13 cellular contexts compared by ENCODE assay signal in genomic region chr12:13591488-13591887, GRCh38.
DNase-seq lines count a peak whose midpoint lies in the region; ATAC-seq, FAIRE-seq and TF ChIP-seq lines count a peak whose summit lies in the region.
"Had no signal": no experiment of that assay in that cellular context is flagged by ENCODE, and none has a peak within 500 bp of the region (broad histone marks: within the 10 kb centered on the region; RNA-seq: fewer than 3 reads in every experiment).

No MANE protein-coding gene starts in this region.

- CTCF ChIA-PET in GM12878 (lab: Yijun Ruan, JAX) = interaction anchor here (0.7 to 6.7 kb wide), 11 partner anchors 12 to 576 kb away, joined by 3 to 71 read pairs (median 4); no protein-coding TSS in a partner anchor

- TF ChIP-seq RAD21 in Ishikawa (IDR thresholded peaks at IDR 0.05; ENCODE audit: low read depth) (no peak), GM12878 (IDR thresholded peaks at IDR 0.05; ENCODE audit: insufficient read depth, low read depth, low read length) (no peak)

- H2AFZ ChIP-seq in GM12878 (ENCODE audit: control insufficient read depth, low read depth, low read length) = no peak overlapping the region
- H2AFZ ChIP-seq in smooth muscle cell (ENCODE audit: low read depth) = no peak overlapping the region
- H2AFZ ChIP-seq: GM23248 had no signal

- H3K4me3 ChIP-seq in GM12878 (no peak overlapping the region), smooth muscle cell (no peak overlapping the region)
- H3K4me3 ChIP-seq: A549, GM23248 had no signal

- RAD21 ChIA-PET in GM12878 (lab: Charles Lee; ENCODE audit: unreplicated experiment) = interaction anchor here (0.7 to 5.3 kb wide), 12 partner anchors 9 to 229 kb away, joined by 3 to 72 read pairs (median 4); no protein-coding TSS in a partner anchor

- no peaks in the 10 kb centered on the region for H3K36me3 ChIP-seq in GM12878 (ENCODE audit: control insufficient read depth in 2 of 2, insufficient read depth in 2 of 2, low read length in 1 of 2)
- no peaks in the 10 kb centered on the region for H3K36me3 ChIP-seq in smooth muscle cell (ENCODE audit: low read depth)

- no TSS peak for BruUV-seq in GM12878 (replicated peaks; lab: Mats Ljungman, UMichigan)

- peaks cover 0 to 2% of the 10 kb centered on the region in 2 experiments; a peak in 1 of 4 replicates for H3K27me3 ChIP-seq in GM12878 (replicated peaks in 1 of 2; ENCODE audit: control insufficient read depth in 2 of 2, insufficient read depth in 2 of 2, low read length in 1 of 2)
- no peaks in the 10 kb centered on the region for H3K27me3 ChIP-seq in smooth muscle cell (ENCODE audit: low read depth)

- no peak for TF ChIP-seq EP300 in Ishikawa (IDR thresholded peaks at IDR 0.05; ENCODE audit: borderline replicate concordance)
- TF ChIP-seq EP300 in GM12878 (IDR thresholded peaks at IDR 0.05; ENCODE audit: borderline replicate concordance in 1 of 2, control insufficient read depth in 1 of 2, low read depth in 2 of 2, low read length in 2 of 2) = no peak

- no peak for FAIRE-seq in GM12878 (lab: Jason Lieb, UNC)
- FAIRE-seq: A549, GM18507, H54 had no signal

- no peak for TF ChIP-seq POLR2A in GM12878 (IDR thresholded peaks at IDR 0.05; ENCODE audit: low read depth, low read length)

- H4K20me1 ChIP-seq in GM12878 (ENCODE audit: control insufficient read depth, insufficient read depth) = no peaks in the 10 kb centered on the region
- no peaks in the 10 kb centered on the region for H4K20me1 ChIP-seq in smooth muscle cell (ENCODE audit: low read depth)

- intact Hi-C loops in GM12878 (cut with micrococcal nuclease; ENCODE audit: unreplicated experiment) = loop anchor here (5.0 kb wide), 1 partner anchor 119 kb away; no protein-coding TSS in a partner anchor

- H3K9ac ChIP-seq in GM12878 (ENCODE audit: control insufficient read depth, insufficient read depth, low read length) (no peak overlapping the region), smooth muscle cell (ENCODE audit: low read depth) (no peak overlapping the region)
- H3K9ac ChIP-seq: GM23248 had no signal

- POLR2A ChIA-PET in GM12878 (lab: Charles Lee) = interaction anchor here (0.8 to 2.7 kb wide), 4 partner anchors 54 to 97 kb away, joined by 3 to 12 read pairs (median 6); no protein-coding TSS in a partner anchor

- H3K4me1 ChIP-seq in GM12878 (ENCODE audit: control insufficient read depth, insufficient read depth, low read length) = no peaks in the 10 kb centered on the region; the same call in 1 of the 2 replicates
- no peaks in the 10 kb centered on the region for H3K4me1 ChIP-seq in smooth muscle cell (ENCODE audit: low read depth)
- H3K4me1 ChIP-seq: A549 had no signal

- in situ Hi-C loops in GM12878 (cut with MboI) = no loop called here

- ATAC-seq in GM12878 (peak; percentile 27), left lobe of liver (peak; percentile 63)
- ATAC-seq: A549 had no signal

- H3K4me2 ChIP-seq in GM12878 (ENCODE audit: control insufficient read depth, insufficient read depth) = no peak overlapping the region
- no peak overlapping the region for H3K4me2 ChIP-seq in smooth muscle cell
- H3K4me2 ChIP-seq: A549 had no signal

- H3K9me3 ChIP-seq in GM12878 (replicated peaks; ENCODE audit: control insufficient read depth, insufficient read depth, low read length) (no peaks in the 10 kb centered on the region; the same call in 2 of the 3 replicates), smooth muscle cell (replicated peaks; ENCODE audit: low read depth) (no peaks in the 10 kb centered on the region)
- H3K9me3 ChIP-seq: A549 had no signal

- H3K27ac ChIP-seq in GM12878 (ENCODE audit: control insufficient read depth, insufficient read depth) (no peak overlapping the region), smooth muscle cell (ENCODE audit: low read depth) (peak overlapping the region; percentile 39)
- H3K27ac ChIP-seq: A549, GM23248 had no signal

- no peaks in the 10 kb centered on the region for H3F3A ChIP-seq in smooth muscle cell (ENCODE audit: low read depth)

- SMC1A ChIA-PET in GM12878 (lab: Charles Lee; ENCODE audit: uncharacterized antibody, unreplicated experiment) = interaction anchor here (0.7 to 5.8 kb wide), 15 partner anchors 11 to 801 kb away, joined by 3 to 88 read pairs (median 4); no protein-coding TSS in a partner anchor

- H3K79me2 ChIP-seq in GM12878 (ENCODE audit: control insufficient read depth, insufficient read depth, low read length) (no peaks in the 10 kb centered on the region), smooth muscle cell (ENCODE audit: low read depth) (no peaks in the 10 kb centered on the region)

- TF ChIP-seq CTCF in GM12878 (IDR thresholded peaks at IDR 0.05 in 2 of 3, conservative IDR thresholded peaks at IDR 0.05 in 1 of 3; ENCODE audit: control insufficient read depth in 2 of 3, extremely low read depth in 1 of 3, insufficient read depth in 1 of 3, low read depth in 3 of 3, low read length in 3 of 3) = no peak
- no peak for TF ChIP-seq CTCF in smooth muscle cell (IDR thresholded peaks at IDR 0.05; ENCODE audit: borderline replicate concordance, insufficient read depth, poor library complexity, severe bottlenecking)

- DNase-seq in GM12878 (ENCODE audit: low read depth, low spot score) (no peak), left lobe of liver (ENCODE audit: low spot score) (no peak), smooth muscle cell (lab: John Stamatoyannopoulos, UW; ENCODE audit: unreplicated experiment) (no peak), GM19238 (ENCODE audit: insufficient read length, low spot score) (no peak), dedifferentiated amniotic fluid mesenchymal stem cell (ENCODE audit: extremely low spot score) (no peak), NCI-H2196 treated with DMSO at 0.1 percent for 48 hours (lab: John Stamatoyannopoulos, UW; ENCODE audit: unreplicated experiment) (no peak), SK-N-DZ (ENCODE audit: low spot score) (no peak)
- DNase-seq: DMS53, GM23248 had no signal

TF ChIP-seq in Ishikawa, 13 proteins besides CTCF, POLR2A, EP300 and RAD21:
- TF ChIP-seq TAF1 (IDR thresholded peaks at IDR 0.05; ENCODE audit: low read depth) (no peak), TEAD4 (IDR thresholded peaks at IDR 0.05) (peak; percentile 32; the same call in 1 of the 2 replicates), MAX (IDR thresholded peaks at IDR 0.05) (no peak), USF1 (IDR thresholded peaks at IDR 0.05) (no peak)

TF ChIP-seq in GM12878, 131 proteins besides CTCF, POLR2A, EP300 and RAD21:
- TF ChIP-seq RELA (IDR thresholded peaks at IDR 0.05; ENCODE audit: borderline replicate concordance, partially characterized antibody) (peak; percentile 13), CHD4 (IDR thresholded peaks at IDR 0.05) (no peak)
